In the genomic region with DNA sequence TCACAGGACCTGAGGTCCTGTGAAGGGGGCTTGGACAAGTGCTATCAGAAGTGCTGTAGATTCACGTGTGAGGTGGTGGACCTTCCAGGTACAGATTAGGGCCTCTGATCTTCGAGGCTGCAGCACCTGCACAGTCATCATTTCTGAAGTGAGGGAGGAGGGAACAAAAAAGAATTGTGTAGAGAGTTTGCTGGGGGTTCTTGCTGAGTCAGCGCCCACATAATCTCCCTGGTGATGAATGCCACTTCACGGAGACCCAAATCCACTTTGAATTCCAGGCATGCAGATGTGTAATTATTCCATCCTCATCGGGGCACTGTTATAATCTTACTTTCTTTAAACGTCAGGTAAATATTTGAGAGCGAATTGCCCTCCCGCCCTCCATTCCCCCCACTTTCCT, we compare ENCODE assay signal across 23 cellular contexts.
"Had no signal": no experiment of that assay in that cellular context is flagged by ENCODE, and none has a peak within 500 bp of the region (broad histone marks: within the 10 kb centered on the region; RNA-seq: fewer than 3 reads in every experiment).

No MANE protein-coding gene starts in this region.

- H3K27me3 ChIP-seq: dorsolateral prefrontal cortex, esophagus muscularis mucosa, foreskin keratinocyte, heart right ventricle, left lung had no signal

- H3K4me3 ChIP-seq: coronary artery, dorsolateral prefrontal cortex, esophagus muscularis mucosa, heart right ventricle, left lung, lower lobe of right lung, mucosa of descending colon had no signal

- ATAC-seq: foreskin keratinocyte, heart right ventricle, left cardiac atrium, left lung, left ventricle myocardium superior, lower lobe of right lung, mucosa of descending colon had no signal

- H3K36me3 ChIP-seq: esophagus muscularis mucosa, heart right ventricle, left lung, lower lobe of right lung had no signal

- H3K27ac ChIP-seq: coronary artery, esophagus muscularis mucosa, foreskin keratinocyte, heart right ventricle, left lung, lower lobe of right lung had no signal

- DNase-seq: dermis blood vessel endothelial cell; dorsolateral prefrontal cortex; effector CD4-positive, alpha-beta T cell; effector memory CD4-positive, alpha-beta T cell; foreskin keratinocyte; glutamatergic neuron; head of caudate nucleus; heart right ventricle; hippocampal formation; left cardiac atrium; left lung; left ventricle myocardium superior; lower lobe of right lung; mesenchymal stem cell; mucosa of descending colon; naive B cell had no signal

- H3K4me1 ChIP-seq: esophagus muscularis mucosa, foreskin keratinocyte, left lung, lower lobe of right lung had no signal

- H3K9me3 ChIP-seq: esophagus muscularis mucosa, heart right ventricle, left lung, lower lobe of right lung, mucosa of descending colon had no signal

- FAIRE-seq: colon, endothelial cell of umbilical vein, frontal cortex, islet of Langerhans, keratinocyte had no signal
